In the genomic region with DNA sequence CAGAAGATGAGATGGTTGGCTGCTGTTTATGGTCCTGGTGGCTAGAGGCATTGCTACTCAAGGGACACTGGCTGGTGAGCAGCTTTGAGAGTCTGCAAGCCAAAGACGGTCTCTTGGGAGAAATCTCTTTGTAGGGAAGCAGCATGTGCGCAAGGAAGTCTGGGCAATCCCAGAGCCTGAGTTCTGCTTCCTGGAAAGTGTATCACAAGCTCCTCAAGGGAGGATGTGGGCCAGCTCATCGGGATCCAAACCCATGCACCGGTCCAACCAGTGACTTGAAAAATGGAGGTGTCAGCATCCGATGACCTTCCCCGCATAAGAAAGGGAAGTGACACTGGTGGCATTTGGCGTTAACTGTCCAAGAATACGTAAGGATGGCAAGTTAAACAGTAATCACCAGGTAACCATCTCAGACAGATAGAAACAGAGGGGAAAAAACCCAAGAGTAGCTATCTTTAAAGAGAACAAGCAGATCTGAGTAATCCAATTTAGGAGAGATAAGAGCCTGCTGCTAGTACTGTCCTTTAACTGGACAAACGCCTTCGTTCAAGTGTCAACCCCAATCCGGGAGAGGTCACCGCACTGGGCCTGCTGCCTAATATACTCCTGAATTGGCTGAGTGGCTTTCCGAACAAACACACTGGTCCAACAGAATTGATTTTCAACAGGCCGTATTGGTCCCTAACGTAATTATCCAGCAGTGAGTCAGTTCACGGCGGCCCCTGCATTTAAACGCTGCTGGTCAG, we compare ENCODE assay signal across 32 cellular contexts.
"Had no signal": no experiment of that assay in that cellular context is flagged by ENCODE, and none has a peak within 500 bp of the region (broad histone marks: within the 10 kb centered on the region; RNA-seq: fewer than 3 reads in every experiment).

No MANE protein-coding gene starts in this region.

- H3K27me3 Mint-ChIP-seq: stimulated activated naive CD8-positive, alpha-beta T cell treated with anti-CD3 and anti-CD28 coated beads, Interleukin-15, amount 100 ng/mL, for 72 hours had no signal

- H3K36me3 Mint-ChIP-seq: activated naive CD8-positive, alpha-beta T cell; stimulated activated effector memory CD8-positive, alpha-beta T cell treated with anti-CD3 and anti-CD28 coated beads, Interleukin-12 subunit alpha, Interleukin-12 subunit beta, amount 100 ng/mL, for 72 hours had no signal

- H3K4me1 Mint-ChIP-seq: stimulated activated effector memory CD8-positive, alpha-beta T cell treated with anti-CD3 and anti-CD28 coated beads, Interleukin-12 subunit alpha, Interleukin-12 subunit beta, amount 100 ng/mL, for 72 hours; stimulated activated naive CD8-positive, alpha-beta T cell treated with anti-CD3 and anti-CD28 coated beads, Interleukin-15, amount 100 ng/mL, for 72 hours had no signal

- DNase-seq: activated CD4-positive, alpha-beta T cell treated with anti-CD3 and anti-CD28 coated beads for 48 hours; activated CD4-positive, alpha-beta T cell treated with anti-CD3 and anti-CD28 coated beads, Interleukin-2, amount 50 U/mL, for 48 hours; activated CD8-positive, alpha-beta memory T cell treated with anti-CD3 and anti-CD28 coated beads for 24 hours; activated effector memory CD4-positive, alpha-beta T cell treated with Interleukin-2 at 50 U/mL for 16 hours; activated naive CD4-positive, alpha-beta T cell treated with Interleukin-2 at 50 U/mL for 16 hours; aorta; body of pancreas; cerebellar nuclear complex; colonic mucosa; dorsolateral prefrontal cortex; effector memory CD4-positive, alpha-beta T cell; hippocampal formation; kidney; left colon; nucleus accumbens; pancreas; small intestine; stimulated activated CD4-positive, alpha-beta T cell treated with anti-CD3 and anti-CD28 coated beads, Interleukin-4, amount 100 ng/mL, for 24 hours; stimulated activated naive CD8-positive, alpha-beta T cell treated with anti-CD3 and anti-CD28 coated beads, Interleukin-15, amount 100 ng/mL, for 72 hours; substantia nigra; SW 1271; T1000; tibial artery; upper lobe of right lung; WERI-Rb-1 had no signal

- ATAC-seq: activated CD4-positive, CD25-positive, alpha-beta regulatory T cell treated with anti-CD3 and anti-CD28 coated beads, Interleukin-2, amount 50 U/mL, for 24 hours; body of pancreas; left colon; pancreas; sciatic nerve; stimulated activated effector memory CD8-positive, alpha-beta T cell treated with anti-CD3 and anti-CD28 coated beads, Interleukin-12 subunit alpha, Interleukin-12 subunit beta, amount 100 ng/mL, for 72 hours; stimulated activated naive CD8-positive, alpha-beta T cell treated with anti-CD3 and anti-CD28 coated beads, Interleukin-15, amount 100 ng/mL, for 72 hours; upper lobe of right lung had no signal

- H3K9me3 ChIP-seq: body of pancreas, colonic mucosa, pancreas, tibial artery, upper lobe of right lung had no signal

- H3K36me3 ChIP-seq: colonic mucosa, pancreas, tibial artery, upper lobe of right lung, WERI-Rb-1 had no signal

- H3K4me3 ChIP-seq: body of pancreas, colonic mucosa, dorsolateral prefrontal cortex, lung, pancreas, tibial artery, upper lobe of right lung had no signal

- H3K4me3 Mint-ChIP-seq: activated naive CD8-positive, alpha-beta T cell; nephron; stimulated activated effector memory CD8-positive, alpha-beta T cell treated with anti-CD3 and anti-CD28 coated beads, Interleukin-12 subunit alpha, Interleukin-12 subunit beta, amount 100 ng/mL, for 72 hours; stimulated activated naive CD8-positive, alpha-beta T cell treated with anti-CD3 and anti-CD28 coated beads, Interleukin-15, amount 100 ng/mL, for 72 hours; T-helper 1 cell treated with Interleukin-12 subunit alpha and Interleukin-12 subunit beta and Interleukin-4 antibody, amounts not matched to agents 30 μg/mL and 1 μg/mL, for 36 hours had no signal

- H3K9me3 Mint-ChIP-seq: nephron; stimulated activated naive CD8-positive, alpha-beta T cell treated with anti-CD3 and anti-CD28 coated beads, Interleukin-15, amount 100 ng/mL, for 72 hours had no signal

- H3K27ac Mint-ChIP-seq: activated naive CD8-positive, alpha-beta T cell; nephron; stimulated activated effector memory CD8-positive, alpha-beta T cell treated with anti-CD3 and anti-CD28 coated beads, Interleukin-12 subunit alpha, Interleukin-12 subunit beta, amount 100 ng/mL, for 72 hours; stimulated activated naive CD8-positive, alpha-beta T cell treated with anti-CD3 and anti-CD28 coated beads, Interleukin-15, amount 100 ng/mL, for 72 hours; T-helper 1 cell treated with Interleukin-12 subunit alpha and Interleukin-12 subunit beta and Interleukin-4 antibody, amounts not matched to agents 30 μg/mL and 1 μg/mL, for 36 hours had no signal

- H3K4me1 ChIP-seq: body of pancreas, colonic mucosa, pancreas, tibial artery, upper lobe of right lung had no signal

- H3K27me3 ChIP-seq: body of pancreas, colonic mucosa, pancreas, tibial artery, upper lobe of right lung had no signal

- H3K27ac ChIP-seq: body of pancreas, colonic mucosa, dorsolateral prefrontal cortex, pancreas, tibial artery, upper lobe of right lung, WERI-Rb-1 had no signal
